In genomic region chr16:24009060-24009459, GRCh38 we compare ENCODE assay signal across 1 cellular context.
TF ChIP-seq lines count a peak whose summit lies in the region.

No MANE protein-coding gene starts in this region.

TF ChIP-seq in GM12878, 131 proteins besides CTCF, POLR2A, EP300 and RAD21 (continued from another document and continues in another):
- TF ChIP-seq, protein P1, sequence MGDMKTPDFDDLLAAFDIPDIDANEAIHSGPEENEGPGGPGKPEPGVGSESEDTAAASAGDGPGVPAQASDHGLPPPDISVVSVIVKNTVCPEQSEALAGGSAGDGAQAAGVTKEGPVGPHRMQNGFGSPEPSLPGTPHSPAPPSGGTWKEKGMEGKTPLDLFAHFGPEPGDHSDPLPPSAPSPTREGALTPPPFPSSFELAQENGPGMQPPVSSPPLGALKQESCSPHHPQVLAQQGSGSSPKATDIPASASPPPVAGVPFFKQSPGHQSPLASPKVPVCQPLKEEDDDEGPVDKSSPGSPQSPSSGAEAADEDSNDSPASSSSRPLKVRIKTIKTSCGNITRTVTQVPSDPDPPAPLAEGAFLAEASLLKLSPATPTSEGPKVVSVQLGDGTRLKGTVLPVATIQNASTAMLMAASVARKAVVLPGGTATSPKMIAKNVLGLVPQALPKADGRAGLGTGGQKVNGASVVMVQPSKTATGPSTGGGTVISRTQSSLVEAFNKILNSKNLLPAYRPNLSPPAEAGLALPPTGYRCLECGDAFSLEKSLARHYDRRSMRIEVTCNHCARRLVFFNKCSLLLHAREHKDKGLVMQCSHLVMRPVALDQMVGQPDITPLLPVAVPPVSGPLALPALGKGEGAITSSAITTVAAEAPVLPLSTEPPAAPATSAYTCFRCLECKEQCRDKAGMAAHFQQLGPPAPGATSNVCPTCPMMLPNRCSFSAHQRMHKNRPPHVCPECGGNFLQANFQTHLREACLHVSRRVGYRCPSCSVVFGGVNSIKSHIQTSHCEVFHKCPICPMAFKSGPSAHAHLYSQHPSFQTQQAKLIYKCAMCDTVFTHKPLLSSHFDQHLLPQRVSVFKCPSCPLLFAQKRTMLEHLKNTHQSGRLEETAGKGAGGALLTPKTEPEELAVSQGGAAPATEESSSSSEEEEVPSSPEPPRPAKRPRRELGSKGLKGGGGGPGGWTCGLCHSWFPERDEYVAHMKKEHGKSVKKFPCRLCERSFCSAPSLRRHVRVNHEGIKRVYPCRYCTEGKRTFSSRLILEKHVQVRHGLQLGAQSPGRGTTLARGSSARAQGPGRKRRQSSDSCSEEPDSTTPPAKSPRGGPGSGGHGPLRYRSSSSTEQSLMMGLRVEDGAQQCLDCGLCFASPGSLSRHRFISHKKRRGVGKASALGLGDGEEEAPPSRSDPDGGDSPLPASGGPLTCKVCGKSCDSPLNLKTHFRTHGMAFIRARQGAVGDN (IDR thresholded peaks at IDR 0.05) = no peak
- TF ChIP-seq PAX5 (IDR thresholded peaks at IDR 0.05; ENCODE audit: borderline replicate concordance, low read depth, low read length) (no peak), MXI1 (IDR thresholded peaks at IDR 0.05; ENCODE audit: low read depth, low read length) (no peak), NR2F1 (conservative IDR thresholded peaks at IDR 0.05) (no peak), DPF2 (IDR thresholded peaks at IDR 0.05) (0 out of 2 replicates have a peak, but pooled peaks have one; percentile 29), MTA2 (IDR thresholded peaks at IDR 0.05; ENCODE audit: low read depth) (peak; percentile 36; the same call in 1 of the 2 replicates), RB1 (IDR thresholded peaks at IDR 0.05; ENCODE audit: borderline replicate concordance) (no peak), ZNF274 (IDR thresholded peaks at IDR 0.05; ENCODE audit: insufficient read depth, insufficient read length) (no peak), SKIL (IDR thresholded peaks at IDR 0.05; ENCODE audit: low read depth, poor library complexity, severe bottlenecking) (peak; percentile 19), TARDBP (IDR thresholded peaks at IDR 0.05; ENCODE audit: borderline replicate concordance) (no peak), POLR2AphosphoS2 (IDR thresholded peaks at IDR 0.05; ENCODE audit: low read depth, low read length) (no peak), BACH1 (IDR thresholded peaks at IDR 0.05; ENCODE audit: borderline replicate concordance) (no peak), REST (IDR thresholded peaks at IDR 0.05; ENCODE audit: low read depth, low read length) (no peak), BRCA1 (IDR thresholded peaks at IDR 0.05; ENCODE audit: low read depth, low read length) (no peak), ZNF217 (IDR thresholded peaks at IDR 0.05) (no peak), CHD2 (IDR thresholded peaks at IDR 0.05; ENCODE audit: borderline replicate concordance, low read depth, low read length) (no peak), FOXK2 (IDR thresholded peaks at IDR 0.05) (no peak), YY1 (IDR thresholded peaks at IDR 0.05; ENCODE audit: low read depth, low read length) (no peak), SMAD1 (IDR thresholded peaks at IDR 0.05; ENCODE audit: low read depth, partially characterized antibody) (no peak), MYB (IDR thresholded peaks at IDR 0.05; ENCODE audit: borderline replicate concordance, low read depth, low read length) (no peak), BCLAF1 (IDR thresholded peaks at IDR 0.05) (no peak), TCF3 (IDR thresholded peaks at IDR 0.05; ENCODE audit: borderline replicate concordance, insufficient read depth, low read depth, low read length) (no peak), ZBTB40 (IDR thresholded peaks at IDR 0.05; ENCODE audit: borderline replicate concordance) (no peak), BCL11A (IDR thresholded peaks at IDR 0.05; ENCODE audit: low read depth, low read length) (no peak), CBX5 (IDR thresholded peaks at IDR 0.05; ENCODE audit: low read depth) (no peak), SMC3 (IDR thresholded peaks at IDR 0.05; ENCODE audit: borderline replicate concordance, low read length) (no peak), ESRRA (IDR thresholded peaks at IDR 0.05; ENCODE audit: low read length) (no peak), TCF12 (IDR thresholded peaks at IDR 0.05; ENCODE audit: low read depth, low read length) (no peak), EZH2 (IDR thresholded peaks at IDR 0.05; ENCODE audit: borderline replicate concordance, control insufficient read depth, low read depth, low read length) (no peak), RAD51 (IDR thresholded peaks at IDR 0.05) (no peak)
- TF ChIP-seq, protein P2, sequence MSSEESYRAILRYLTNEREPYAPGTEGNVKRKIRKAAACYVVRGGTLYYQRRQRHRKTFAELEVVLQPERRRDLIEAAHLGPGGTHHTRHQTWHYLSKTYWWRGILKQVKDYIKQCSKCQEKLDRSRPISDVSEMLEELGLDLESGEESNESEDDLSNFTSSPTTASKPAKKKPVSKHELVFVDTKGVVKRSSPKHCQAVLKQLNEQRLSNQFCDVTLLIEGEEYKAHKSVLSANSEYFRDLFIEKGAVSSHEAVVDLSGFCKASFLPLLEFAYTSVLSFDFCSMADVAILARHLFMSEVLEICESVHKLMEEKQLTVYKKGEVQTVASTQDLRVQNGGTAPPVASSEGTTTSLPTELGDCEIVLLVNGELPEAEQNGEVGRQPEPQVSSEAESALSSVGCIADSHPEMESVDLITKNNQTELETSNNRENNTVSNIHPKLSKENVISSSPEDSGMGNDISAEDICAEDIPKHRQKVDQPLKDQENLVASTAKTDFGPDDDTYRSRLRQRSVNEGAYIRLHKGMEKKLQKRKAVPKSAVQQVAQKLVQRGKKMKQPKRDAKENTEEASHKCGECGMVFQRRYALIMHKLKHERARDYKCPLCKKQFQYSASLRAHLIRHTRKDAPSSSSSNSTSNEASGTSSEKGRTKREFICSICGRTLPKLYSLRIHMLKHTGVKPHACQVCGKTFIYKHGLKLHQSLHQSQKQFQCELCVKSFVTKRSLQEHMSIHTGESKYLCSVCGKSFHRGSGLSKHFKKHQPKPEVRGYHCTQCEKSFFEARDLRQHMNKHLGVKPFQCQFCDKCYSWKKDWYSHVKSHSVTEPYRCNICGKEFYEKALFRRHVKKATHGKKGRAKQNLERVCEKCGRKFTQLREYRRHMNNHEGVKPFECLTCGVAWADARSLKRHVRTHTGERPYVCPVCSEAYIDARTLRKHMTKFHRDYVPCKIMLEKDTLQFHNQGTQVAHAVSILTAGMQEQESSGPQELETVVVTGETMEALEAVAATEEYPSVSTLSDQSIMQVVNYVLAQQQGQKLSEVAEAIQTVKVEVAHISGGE (CRISPR knock-in tag; IDR thresholded peaks at IDR 0.05) = no peak
- TF ChIP-seq, protein P3, sequence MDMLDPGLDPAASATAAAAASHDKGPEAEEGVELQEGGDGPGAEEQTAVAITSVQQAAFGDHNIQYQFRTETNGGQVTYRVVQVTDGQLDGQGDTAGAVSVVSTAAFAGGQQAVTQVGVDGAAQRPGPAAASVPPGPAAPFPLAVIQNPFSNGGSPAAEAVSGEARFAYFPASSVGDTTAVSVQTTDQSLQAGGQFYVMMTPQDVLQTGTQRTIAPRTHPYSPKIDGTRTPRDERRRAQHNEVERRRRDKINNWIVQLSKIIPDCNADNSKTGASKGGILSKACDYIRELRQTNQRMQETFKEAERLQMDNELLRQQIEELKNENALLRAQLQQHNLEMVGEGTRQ (IDR thresholded peaks at IDR 0.05; ENCODE audit: borderline replicate concordance, low read depth, low read length) = no peak
- TF ChIP-seq, protein P4, sequence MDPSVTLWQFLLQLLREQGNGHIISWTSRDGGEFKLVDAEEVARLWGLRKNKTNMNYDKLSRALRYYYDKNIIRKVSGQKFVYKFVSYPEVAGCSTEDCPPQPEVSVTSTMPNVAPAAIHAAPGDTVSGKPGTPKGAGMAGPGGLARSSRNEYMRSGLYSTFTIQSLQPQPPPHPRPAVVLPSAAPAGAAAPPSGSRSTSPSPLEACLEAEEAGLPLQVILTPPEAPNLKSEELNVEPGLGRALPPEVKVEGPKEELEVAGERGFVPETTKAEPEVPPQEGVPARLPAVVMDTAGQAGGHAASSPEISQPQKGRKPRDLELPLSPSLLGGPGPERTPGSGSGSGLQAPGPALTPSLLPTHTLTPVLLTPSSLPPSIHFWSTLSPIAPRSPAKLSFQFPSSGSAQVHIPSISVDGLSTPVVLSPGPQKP (IDR thresholded peaks at IDR 0.05; ENCODE audit: low read depth, low read length) = no peak
